Comparison of ENCODE assay signal across 15 cellular contexts in the genomic region with DNA sequence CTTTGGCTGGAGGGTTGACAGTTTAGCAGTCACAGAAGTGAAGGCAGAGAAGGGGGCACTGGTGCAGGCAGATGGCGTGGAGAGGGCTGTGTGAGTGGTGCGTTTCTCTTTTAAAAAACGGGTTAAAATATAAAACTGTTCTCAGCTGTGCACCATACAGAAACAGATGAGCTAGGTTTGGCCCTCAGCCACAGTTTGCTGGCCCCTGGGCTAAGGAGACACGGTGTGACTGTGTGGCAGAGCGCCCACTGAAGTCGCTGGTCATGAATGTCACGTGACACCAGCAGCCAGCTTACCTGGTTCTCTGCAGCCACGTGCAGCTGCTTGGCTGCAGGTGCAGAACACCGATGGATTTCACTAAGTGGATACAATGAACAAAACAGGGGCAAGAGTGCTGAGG.
"Had no signal": no experiment of that assay in that cellular context is flagged by ENCODE, and none has a peak within 500 bp of the region (broad histone marks: within the 10 kb centered on the region; RNA-seq: fewer than 3 reads in every experiment).

No MANE protein-coding gene starts in this region.

- DNase-seq: activated CD4-positive, alpha-beta T cell treated with anti-CD3 and anti-CD28 coated beads, Interleukin-2, amount 10 ng/mL, durations not matched to agents 7 days and 5 days; activated CD8-positive, alpha-beta memory T cell treated with anti-CD3 and anti-CD28 coated beads, Interleukin-2, amount 50 U/mL, for 48 hours; activated naive CD4-positive, alpha-beta T cell treated with anti-CD3 and anti-CD28 coated beads, Interleukin-2, amount 10 ng/mL, durations not matched to agents 7 days and 5 days; effector CD4-positive, alpha-beta T cell; foreskin fibroblast; lower lobe of right lung; stomach; upper lobe of right lung had no signal

- H3K27me3 Mint-ChIP-seq: activated CD4-positive, alpha-beta T cell treated with anti-CD3 and anti-CD28 coated beads, Interleukin-2, amount 10 ng/mL, durations not matched to agents 7 days and 5 days; activated naive CD4-positive, alpha-beta T cell treated with anti-CD3 and anti-CD28 coated beads, Interleukin-2, amount 10 ng/mL, durations not matched to agents 7 days and 5 days had no signal

- H3K9me3 ChIP-seq: lower lobe of right lung, right lobe of liver, stomach, thoracic aorta, upper lobe of right lung had no signal

- H3K27ac ChIP-seq: cardiac muscle cell, lower lobe of right lung, neural progenitor cell, right lobe of liver, stomach, thoracic aorta, upper lobe of right lung had no signal

- H3K27me3 ChIP-seq: cardiac muscle cell, neural progenitor cell, right lobe of liver, stomach, upper lobe of right lung had no signal

- H3K4me3 Mint-ChIP-seq: activated CD4-positive, alpha-beta T cell treated with anti-CD3 and anti-CD28 coated beads, Interleukin-2, amount 10 ng/mL, durations not matched to agents 7 days and 5 days; activated naive CD4-positive, alpha-beta T cell treated with anti-CD3 and anti-CD28 coated beads, Interleukin-2, amount 10 ng/mL, durations not matched to agents 7 days and 5 days; mesothelial cell of epicardium; neural progenitor cell had no signal

- H3K9me3 Mint-ChIP-seq: activated CD4-positive, alpha-beta T cell treated with anti-CD3 and anti-CD28 coated beads, Interleukin-2, amount 10 ng/mL, durations not matched to agents 7 days and 5 days; activated naive CD4-positive, alpha-beta T cell treated with anti-CD3 and anti-CD28 coated beads, Interleukin-2, amount 10 ng/mL, durations not matched to agents 7 days and 5 days; activated T-helper 2 cell treated with anti-CD3 and anti-CD28 coated beads, Interferon-gamma antibody, Interleukin-2, Interleukin-4, amounts not matched to agents 10 μg/mL and 5 μg/mL and 100 μg/mL, durations not matched to agents 14 hours and 24 hours and 36 hours; neural progenitor cell had no signal

- H3K4me3 ChIP-seq: cardiac muscle cell, lower lobe of right lung, neural progenitor cell, right lobe of liver, smooth muscle cell, stomach, thoracic aorta, upper lobe of right lung had no signal

- H3K27ac Mint-ChIP-seq: activated T-helper 2 cell treated with anti-CD3 and anti-CD28 coated beads, Interferon-gamma antibody, Interleukin-2, Interleukin-4, amounts not matched to agents 10 μg/mL and 5 μg/mL and 100 μg/mL, durations not matched to agents 14 hours and 24 hours and 36 hours; mesothelial cell of epicardium; neural progenitor cell had no signal

- H3K4me1 ChIP-seq: neural progenitor cell had no signal
